Comparison of ENCODE assay signal across 25 cellular contexts in the genomic region with DNA sequence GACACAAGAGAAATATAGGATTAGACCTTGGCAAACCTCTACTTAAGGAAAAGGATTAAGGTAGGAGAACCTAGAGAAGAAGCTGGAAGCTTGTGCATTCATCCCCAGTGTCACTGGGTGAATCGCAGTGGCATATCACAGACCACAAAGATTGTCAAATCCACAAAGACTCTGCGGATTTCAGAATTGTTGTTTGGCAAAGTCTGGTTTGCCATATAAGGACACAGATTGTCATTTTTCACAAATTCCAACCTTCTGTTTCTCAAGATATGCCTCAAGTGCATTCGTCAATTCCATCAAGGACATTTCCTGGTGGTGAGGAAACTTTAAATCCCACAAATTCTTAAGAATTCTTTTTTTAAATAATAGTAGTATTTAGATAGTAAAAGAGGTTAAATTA.
"Had no signal": no experiment of that assay in that cellular context is flagged by ENCODE, and none has a peak within 500 bp of the region (broad histone marks: within the 10 kb centered on the region; RNA-seq: fewer than 3 reads in every experiment).

No MANE protein-coding gene starts in this region.

- H3K27ac ChIP-seq: colonic mucosa, gastrocnemius medialis, heart right ventricle, parathyroid adenoma, prostate gland, right lobe of liver, stomach, thoracic aorta, transverse colon had no signal

- H3K36me3 Mint-ChIP-seq: mesothelial cell of epicardium; natural killer cell treated with Interleukin-12 subunit alpha and Interleukin-12 subunit beta and Interleukin-15 and Interleukin-18, amount 100 ng/mL, for 72 hours had no signal

- H3K4me3 Mint-ChIP-seq: endodermal cell; mesothelial cell of epicardium; natural killer cell treated with Interleukin-12 subunit alpha and Interleukin-12 subunit beta and Interleukin-15 and Interleukin-18, amount 100 ng/mL, for 72 hours had no signal

- H3K9me3 Mint-ChIP-seq: endodermal cell, mesothelial cell of epicardium had no signal

- H3K9me3 ChIP-seq: colonic mucosa, gastrocnemius medialis, heart right ventricle, prostate gland, right lobe of liver, stomach, thoracic aorta, transverse colon had no signal

- H3K4me1 ChIP-seq: colonic mucosa, gastrocnemius medialis, heart right ventricle, parathyroid adenoma, prostate gland, right lobe of liver, stomach, transverse colon had no signal

- H3K27me3 Mint-ChIP-seq: natural killer cell treated with Interleukin-12 subunit alpha and Interleukin-12 subunit beta and Interleukin-15 and Interleukin-18, amount 100 ng/mL, for 72 hours had no signal

- H3K9ac ChIP-seq: parathyroid adenoma had no signal

- H3K36me3 ChIP-seq: colonic mucosa, gastrocnemius medialis, heart right ventricle, prostate gland, right lobe of liver, stomach, thoracic aorta, transverse colon had no signal

- H3K79me2 ChIP-seq: parathyroid adenoma had no signal

- H3K27ac Mint-ChIP-seq: endodermal cell; mesothelial cell of epicardium; natural killer cell treated with Interleukin-12 subunit alpha and Interleukin-12 subunit beta and Interleukin-15 and Interleukin-18, amount 100 ng/mL, for 72 hours had no signal

- DNase-seq: colonic mucosa; dermis blood vessel endothelial cell; effector CD4-positive, alpha-beta T cell; endodermal cell; erythroblast; gastrocnemius medialis; heart right ventricle; hypothalamus; islet precursor cell; mammary epithelial cell; occipital lobe; retina; right lobe of liver; stimulated activated CD4-positive, alpha-beta T cell treated with anti-CD3 and anti-CD28 coated beads, Interleukin-2, amount 100 ng/mL, for 24 hours; stimulated activated CD4-positive, alpha-beta T cell treated with anti-CD3 and anti-CD28 coated beads, Interleukin-4, amount 100 ng/mL, for 4 hours; stimulated activated naive CD4-positive, alpha-beta T cell; stomach; substantia nigra; transverse colon had no signal

- H3K4me3 ChIP-seq: colonic mucosa, gastrocnemius medialis, heart right ventricle, prostate gland, right lobe of liver, stomach, thoracic aorta, transverse colon had no signal

- H3K27me3 ChIP-seq: colonic mucosa, gastrocnemius medialis, heart right ventricle, right lobe of liver, stomach, transverse colon had no signal

- H2AFZ ChIP-seq: parathyroid adenoma had no signal

- FAIRE-seq: endothelial cell of umbilical vein had no signal
